Comparison of ENCODE assay signal across 26 cellular contexts in the genomic region with DNA sequence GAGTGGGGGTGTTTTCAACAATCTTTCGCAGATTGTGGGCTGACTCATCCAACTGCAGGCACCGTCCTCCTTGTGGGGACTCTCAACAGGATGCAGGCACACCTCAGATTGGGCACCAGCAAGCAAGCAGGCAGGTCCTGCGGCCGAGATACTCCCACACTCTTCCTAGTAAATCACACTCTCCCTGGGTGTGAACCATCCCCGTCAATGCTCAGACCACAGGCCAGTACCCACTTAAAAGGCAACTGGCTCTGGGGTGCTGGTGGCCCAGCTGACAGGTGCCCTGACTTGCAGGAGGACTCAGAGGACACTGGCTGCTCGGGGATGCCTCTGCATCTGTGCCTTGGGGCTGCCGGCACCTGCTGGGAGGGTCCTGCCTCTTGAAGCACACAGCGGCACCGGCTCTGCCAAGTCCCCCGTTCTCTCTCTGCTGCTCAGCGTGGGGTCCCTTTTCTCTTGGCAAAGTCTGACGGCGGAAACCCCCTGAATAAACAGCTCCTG.
DNase-seq lines count a peak whose midpoint lies in the region; ATAC-seq, FAIRE-seq and TF ChIP-seq lines count a peak whose summit lies in the region.
"Had no signal": no experiment of that assay in that cellular context is flagged by ENCODE, and none has a peak within 500 bp of the region (broad histone marks: within the 10 kb centered on the region; RNA-seq: fewer than 3 reads in every experiment).

No MANE protein-coding gene starts in this region.

- peak; percentile 59 for DNase-seq in NCI-H1092 treated with DMSO at 0.1 percent for 48 hours (lab: John Stamatoyannopoulos, UW)
- DNase-seq in NCI-H1092 (lab: John Stamatoyannopoulos, UW), result no peak
- DNase-seq in stimulated activated CD4-positive, alpha-beta T cell treated with anti-CD3 and anti-CD28 coated beads, Interleukin-1b, Interleukin-23, amount 100 ng/mL, for 48 hours, result peak; percentile 13
- DNase-seq in stimulated activated CD4-positive, alpha-beta T cell treated with anti-CD3 and anti-CD28 coated beads, Interleukin-12 subunit alpha, Interleukin-12 subunit beta, amount 100 ng/mL, for 4 hours, result no peak
- peak; percentile 41 for DNase-seq in lower lobe of right lung
- DNase-seq in aorta, result no peak
- DNase-seq in HTR-8/SVneo (ENCODE audit: insufficient read length, low spot score), result no peak
- DNase-seq in NCI-H128 (lab: John Stamatoyannopoulos, UW; ENCODE audit: unreplicated experiment), result no peak
- DNase-seq: activated CD4-positive, CD25-positive, alpha-beta regulatory T cell treated with anti-CD3 and anti-CD28 coated beads, Interleukin-2, amount 50 U/mL, for 72 hours; EL; esophagus squamous epithelium; foreskin melanocyte; HCEC 1CT; heart right ventricle; NCI-H187; NCI-H2171; NCI-H69; T-cell; tibial artery had no signal

- no peaks in the 10 kb centered on the region for H3K36me3 ChIP-seq in lower lobe of right lung
- no peaks in the 10 kb centered on the region for H3K36me3 ChIP-seq in aorta (ENCODE audit: control insufficient read depth in 1 of 2, insufficient read depth in 2 of 2, low read length in 1 of 2)
- H3K36me3 ChIP-seq: esophagus squamous epithelium, heart right ventricle, tibial artery had no signal

- no peak overlapping the region for H3K4me3 ChIP-seq in lower lobe of right lung
- H3K4me3 ChIP-seq in aorta (ENCODE audit: low read length in 2 of 2), result no peak overlapping the region
- H3K4me3 ChIP-seq: esophagus squamous epithelium, heart right ventricle, tibial artery had no signal

- H3K27ac ChIP-seq in lower lobe of right lung (no peak overlapping the region), aorta (ENCODE audit: low read depth in 1 of 2, low read length in 2 of 2) (no peak overlapping the region)
- H3K27ac ChIP-seq: 22Rv1, esophagus squamous epithelium, heart right ventricle, tibial artery had no signal

- H3K27me3 ChIP-seq in lower lobe of right lung (ENCODE audit: low read depth) (no peaks in the 10 kb centered on the region), aorta (ENCODE audit: control insufficient read depth in 1 of 2, insufficient read depth in 2 of 2, low read length in 1 of 2) (no peaks in the 10 kb centered on the region)
- H3K27me3 ChIP-seq: esophagus squamous epithelium had no signal

- WGBS in aorta, 2 donors, result 69 to 78% methylated on average over 13 of the region's 13 CpGs

- H3K9me3 ChIP-seq in lower lobe of right lung, result no peaks in the 10 kb centered on the region
- H3K9me3 ChIP-seq in aorta (ENCODE audit: control insufficient read depth, low read length), result peaks cover 1% of the 10 kb centered on the region
- H3K9me3 ChIP-seq: esophagus squamous epithelium, heart right ventricle, tibial artery had no signal

- no peak for FAIRE-seq in HTR-8/SVneo (lab: Jason Lieb, UNC)
- FAIRE-seq: astrocyte, D721Med, endometrium, GM12891, RCC 7860 had no signal

- intact Hi-C loops in lower lobe of right lung (cut with DNase I) (no loop called here), aorta (cut with DNase I) (no loop called here)

- no peaks in the 10 kb centered on the region for H3K4me1 ChIP-seq in lower lobe of right lung
- H3K4me1 ChIP-seq in aorta (ENCODE audit: control insufficient read depth in 1 of 2, insufficient read depth in 2 of 2, low read length in 2 of 2), result no peaks in the 10 kb centered on the region
- H3K4me1 ChIP-seq: esophagus squamous epithelium, heart right ventricle, tibial artery had no signal

- TF ChIP-seq CTCF in lower lobe of right lung (IDR thresholded peaks at IDR 0.05), result no peak

- ATAC-seq in lower lobe of right lung (no peak), aorta (ENCODE audit: low FRiP score) (peak; percentile 33)
- ATAC-seq: heart right ventricle, sciatic nerve, T-cell had no signal

Comparison
In these comparisons a context has a peak if more than half of its experiments do, and no peak if none do; other contexts are left out.
1. DNase-seq: peak in NCI-H1092 treated with DMSO at 0.1 percent for 48 hours (single experiment), stimulated activated CD4-positive, alpha-beta T cell treated with anti-CD3 and anti-CD28 coated beads, Interleukin-1b, Interleukin-23, amount 100 ng/mL, for 48 hours (single experiment) and lower lobe of right lung (single experiment); none in NCI-H1092 (single experiment), stimulated activated CD4-positive, alpha-beta T cell treated with anti-CD3 and anti-CD28 coated beads, Interleukin-12 subunit alpha, Interleukin-12 subunit beta, amount 100 ng/mL, for 4 hours (single experiment), aorta (0 of 2), HTR-8/SVneo (single experiment) and NCI-H128 (single experiment).